ENCODE assay signal across 20 cellular contexts in genomic region chr4:74823194-74823593, GRCh38. TPM values are rescaled to one million over a fixed set of nuclear protein-coding genes. Genes with fewer than 3 reads are reported as not detected.
DNase-seq lines count a peak whose midpoint lies in the region; ATAC-seq and TF ChIP-seq lines count a peak whose summit lies in the region.
"Had no signal": no experiment of that assay in that cellular context is flagged by ENCODE, and none has a peak within 500 bp of the region (broad histone marks: within the 10 kb centered on the region; RNA-seq: fewer than 3 reads in every experiment).

No MANE protein-coding gene starts in this region.

- H2AFZ ChIP-seq in osteoblast (ENCODE audit: low read length): no peak overlapping the region

- H3K4me2 ChIP-seq in osteoblast (ENCODE audit: insufficient read depth, low read length): no peak overlapping the region

- H3K4me1 Mint-ChIP-seq in activated T-helper 1 cell treated with anti-CD3 and anti-CD28 coated beads, Interleukin-12 subunit alpha, Interleukin-12 subunit beta, Interleukin-2, Interleukin-4 antibody, amounts not matched to agents 30 ng/mL and 10 ng/mL and 1 ng/mL, durations not matched to agents 14 hours and 24 hours and 36 hours (ENCODE audit: low read depth): no peaks in the 10 kb centered on the region
- H3K4me1 Mint-ChIP-seq: activated CD4-positive, alpha-beta memory T cell treated with anti-CD3 and anti-CD28 coated beads, Interleukin-2, amount 10 ng/mL, durations not matched to agents 7 days and 5 days; CD4-positive, CD25-positive, alpha-beta regulatory T cell had no signal

- no peak overlapping the region for H3K4me3 Mint-ChIP-seq in activated T-helper 1 cell treated with anti-CD3 and anti-CD28 coated beads, Interleukin-12 subunit alpha, Interleukin-12 subunit beta, Interleukin-2, Interleukin-4 antibody, amounts not matched to agents 30 ng/mL and 10 ng/mL and 1 ng/mL, durations not matched to agents 14 hours and 24 hours and 36 hours
- H3K4me3 Mint-ChIP-seq: activated CD4-positive, alpha-beta memory T cell treated with anti-CD3 and anti-CD28 coated beads, Interleukin-2, amount 10 ng/mL, durations not matched to agents 7 days and 5 days; CD4-positive, CD25-positive, alpha-beta regulatory T cell; effector memory CD8-positive, alpha-beta T cell; mesothelial cell of epicardium had no signal

- ATAC-seq in GM18499 (IDR thresholded peaks at IDR 0.05; ENCODE audit: insufficient read depth, unreplicated experiment) (peak; percentile 91), GM19395 (IDR thresholded peaks at IDR 0.05; ENCODE audit: unreplicated experiment) (peak; percentile 89), HG02798 (IDR thresholded peaks at IDR 0.05; ENCODE audit: poor library complexity, unreplicated experiment) (peak; percentile 57), HG03432 (IDR thresholded peaks at IDR 0.05; ENCODE audit: unreplicated experiment) (peak; percentile 85)
- ATAC-seq: effector memory CD8-positive, alpha-beta T cell had no signal

- no peak overlapping the region for H3K4me3 ChIP-seq in osteoblast (ENCODE audit: insufficient read depth, low read length)
- H3K4me3 ChIP-seq: right atrium auricular region had no signal

- DNase-seq in osteoblast (ENCODE audit: insufficient read length, low spot score, missing footprints) (no peak), activated T-cell treated with anti-CD3 and anti-CD28 coated beads for 4 hours (no peak)
- DNase-seq in activated T-helper 1 cell treated with anti-CD3 and anti-CD28 coated beads, Interleukin-12 subunit alpha, Interleukin-12 subunit beta, Interleukin-2, Interleukin-4 antibody, amounts not matched to agents 30 ng/mL and 10 ng/mL and 1 ng/mL, durations not matched to agents 14 hours and 24 hours and 36 hours (ENCODE audit: low spot score): no peak
- no peak for DNase-seq in activated CD4-positive, alpha-beta T cell treated with anti-CD3 and anti-CD28 coated beads, Interleukin-2, amount 50 U/mL, for 1 hour
- DNase-seq: activated CD4-positive, alpha-beta memory T cell treated with anti-CD3 and anti-CD28 coated beads, Interleukin-2, amount 10 ng/mL, durations not matched to agents 7 days and 5 days; activated T-cell treated with anti-CD3 and anti-CD28 coated beads, Interleukin-2, amount 50 U/mL, for 48 hours; CD4-positive, CD25-positive, alpha-beta regulatory T cell; effector memory CD8-positive, alpha-beta T cell; Karpas-422; kidney glomerular epithelial cell; NCI-H1436 treated with DMSO at 0.1 percent for 48 hours; NCI-H226; SW 1271 had no signal

- no peaks in the 10 kb centered on the region for H3K79me2 ChIP-seq in osteoblast (ENCODE audit: insufficient read depth, low read length)

- TF ChIP-seq CTCF in osteoblast (IDR thresholded peaks at IDR 0.05; ENCODE audit: extremely low read depth, low read depth, low read length): no peak

- H3K36me3 Mint-ChIP-seq in activated T-helper 1 cell treated with anti-CD3 and anti-CD28 coated beads, Interleukin-12 subunit alpha, Interleukin-12 subunit beta, Interleukin-2, Interleukin-4 antibody, amounts not matched to agents 30 ng/mL and 10 ng/mL and 1 ng/mL, durations not matched to agents 14 hours and 24 hours and 36 hours (ENCODE audit: low read depth): no peaks in the 10 kb centered on the region
- H3K36me3 Mint-ChIP-seq: CD4-positive, CD25-positive, alpha-beta regulatory T cell; mesothelial cell of epicardium had no signal

- H3K9me3 Mint-ChIP-seq in activated T-helper 1 cell treated with anti-CD3 and anti-CD28 coated beads, Interleukin-12 subunit alpha, Interleukin-12 subunit beta, Interleukin-2, Interleukin-4 antibody, amounts not matched to agents 30 ng/mL and 10 ng/mL and 1 ng/mL, durations not matched to agents 14 hours and 24 hours and 36 hours: no peaks in the 10 kb centered on the region
- H3K9me3 Mint-ChIP-seq: activated CD4-positive, alpha-beta memory T cell treated with anti-CD3 and anti-CD28 coated beads, Interleukin-2, amount 10 ng/mL, durations not matched to agents 7 days and 5 days had no signal

- intact Hi-C loops in activated T-helper 1 cell treated with anti-CD3 and anti-CD28 coated beads, Interleukin-12 subunit alpha, Interleukin-12 subunit beta, Interleukin-2, Interleukin-4 antibody, amounts not matched to agents 30 ng/mL and 10 ng/mL and 1 ng/mL, durations not matched to agents 14 hours and 24 hours and 36 hours (cut with micrococcal nuclease): no loop called here

- H3K27me3 Mint-ChIP-seq in activated T-helper 1 cell treated with anti-CD3 and anti-CD28 coated beads, Interleukin-12 subunit alpha, Interleukin-12 subunit beta, Interleukin-2, Interleukin-4 antibody, amounts not matched to agents 30 ng/mL and 10 ng/mL and 1 ng/mL, durations not matched to agents 14 hours and 24 hours and 36 hours (ENCODE audit: insufficient read depth): no peaks in the 10 kb centered on the region
- H3K27me3 Mint-ChIP-seq: activated CD4-positive, alpha-beta memory T cell treated with anti-CD3 and anti-CD28 coated beads, Interleukin-2, amount 10 ng/mL, durations not matched to agents 7 days and 5 days; CD4-positive, CD25-positive, alpha-beta regulatory T cell had no signal

- H3K27me3 ChIP-seq in osteoblast (ENCODE audit: insufficient read depth, low read length): no peaks in the 10 kb centered on the region
- H3K27me3 ChIP-seq: neutrophil, right atrium auricular region had no signal

- H4K20me1 ChIP-seq in osteoblast (ENCODE audit: insufficient read depth, low read length): no peaks in the 10 kb centered on the region

- H3K4me1 ChIP-seq in osteoblast (ENCODE audit: insufficient read depth, low read length): no peaks in the 10 kb centered on the region
- H3K4me1 ChIP-seq: right atrium auricular region had no signal

- no peak overlapping the region for H3K27ac ChIP-seq in osteoblast (ENCODE audit: low read depth, low read length)
- H3K27ac ChIP-seq: neutrophil, right atrium auricular region had no signal

- no peaks in the 10 kb centered on the region for H3K36me3 ChIP-seq in osteoblast (ENCODE audit: insufficient read depth, low read length)
- H3K36me3 ChIP-seq: neutrophil, right atrium auricular region had no signal

- H3K27ac Mint-ChIP-seq in activated T-helper 1 cell treated with anti-CD3 and anti-CD28 coated beads, Interleukin-12 subunit alpha, Interleukin-12 subunit beta, Interleukin-2, Interleukin-4 antibody, amounts not matched to agents 30 ng/mL and 10 ng/mL and 1 ng/mL, durations not matched to agents 14 hours and 24 hours and 36 hours: no peak overlapping the region
- H3K27ac Mint-ChIP-seq: activated CD4-positive, alpha-beta memory T cell treated with anti-CD3 and anti-CD28 coated beads, Interleukin-2, amount 10 ng/mL, durations not matched to agents 7 days and 5 days; CD4-positive, CD25-positive, alpha-beta regulatory T cell; effector memory CD8-positive, alpha-beta T cell; mesothelial cell of epicardium had no signal

- H3K9me3 ChIP-seq in osteoblast (ENCODE audit: low read depth, low read length): no peaks in the 10 kb centered on the region
- H3K9me3 ChIP-seq: neutrophil, right atrium auricular region had no signal

RNA-seq across cellular contexts. Expression of gene BTC, which starts 28.9 kb away (rescaled TPM):
- total RNA-seq in osteoblast: 0.29 and 0.36 TPM in 2 replicates
- not detected in 2 replicates for total RNA-seq in activated T-helper 1 cell treated with anti-CD3 and anti-CD28 coated beads, Interleukin-12 subunit alpha, Interleukin-12 subunit beta, Interleukin-2, Interleukin-4 antibody, amounts not matched to agents 30 ng/mL and 10 ng/mL and 1 ng/mL, durations not matched to agents 14 hours and 24 hours and 36 hours
- total RNA-seq: activated CD4-positive, alpha-beta memory T cell treated with anti-CD3 and anti-CD28 coated beads, Interleukin-2, amount 10 ng/mL, durations not matched to agents 7 days and 5 days; CD4-positive, CD25-positive, alpha-beta regulatory T cell had no signal
